In the genomic region with DNA sequence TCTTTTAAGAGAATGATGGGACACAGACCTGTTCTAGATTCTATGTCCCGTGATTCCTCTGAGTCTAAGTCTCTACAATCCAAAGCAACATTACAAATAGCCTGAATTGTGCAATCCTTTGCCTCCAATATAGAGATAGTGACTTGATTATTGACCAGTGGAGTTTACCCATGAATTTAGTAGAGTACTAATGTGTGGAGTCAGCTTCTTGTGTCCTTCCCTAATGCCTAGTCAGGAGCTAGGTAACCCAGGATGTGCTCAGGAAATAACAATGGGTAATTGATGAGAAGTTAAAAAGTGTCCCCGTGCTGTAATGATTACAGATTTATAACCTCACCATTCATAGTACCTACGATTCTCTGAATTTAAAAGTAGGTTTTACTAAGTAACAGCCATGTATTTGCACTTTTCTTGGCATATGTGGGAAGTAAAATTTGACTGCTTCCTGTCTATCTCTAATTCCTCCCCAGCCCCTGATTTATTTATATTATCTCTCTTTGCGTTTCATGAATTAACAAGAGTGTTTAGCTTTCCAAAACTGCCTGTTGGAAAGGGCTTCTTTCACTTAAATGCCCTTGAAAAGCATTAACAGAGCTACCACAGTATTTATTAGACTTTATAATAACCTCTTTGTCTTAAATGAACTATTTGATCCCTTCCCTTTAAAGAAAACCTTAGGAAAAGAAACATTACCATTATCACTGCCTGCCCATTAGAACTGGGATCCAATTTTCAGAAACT, we compare ENCODE assay signal across 14 cellular contexts. TPM values are rescaled to one million over a fixed set of nuclear protein-coding genes. Genes with fewer than 3 reads are reported as not detected.
DNase-seq lines count a peak whose midpoint lies in the region; ATAC-seq, FAIRE-seq and TF ChIP-seq lines count a peak whose summit lies in the region.
"Had no signal": no experiment of that assay in that cellular context is flagged by ENCODE, and none has a peak within 500 bp of the region (broad histone marks: within the 10 kb centered on the region; RNA-seq: fewer than 3 reads in every experiment).

No MANE protein-coding gene starts in this region.

- peak; percentile 24 for FAIRE-seq in islet of Langerhans (lab: Jason Lieb, UNC)
- FAIRE-seq: RCC 7860 had no signal

- WGBS in stomach, 5 donors, result 51 to 75% (median 56%) methylated on average over 4 of the region's 4 CpGs

- H3K4me3 ChIP-seq in stomach, result no peak overlapping the region

- no peak overlapping the region for H3K4me3 Mint-ChIP-seq in T-helper 2 cell treated with Interferon-gamma antibody and Interleukin-4, amounts not matched to agents 5 μg/mL and 100 μg/mL, for 36 hours
- H3K4me3 Mint-ChIP-seq in activated CD8-positive, alpha-beta T cell treated with anti-CD3 and anti-CD28 coated beads, Interleukin-2, amount 10 ng/mL, durations not matched to agents 7 days and 5 days, result peak overlapping the region; percentile 39

- ATAC-seq in activated CD8-positive, alpha-beta T cell treated with anti-CD3 and anti-CD28 coated beads, Interleukin-2, amount 10 ng/mL, durations not matched to agents 7 days and 5 days, result no peak
- ATAC-seq in HG03095 (IDR thresholded peaks at IDR 0.05; ENCODE audit: unreplicated experiment) (no peak), GM18867 (IDR thresholded peaks at IDR 0.05; ENCODE audit: unreplicated experiment) (no peak)

- H3K27me3 Mint-ChIP-seq in T-helper 2 cell treated with Interferon-gamma antibody and Interleukin-4, amounts not matched to agents 5 μg/mL and 100 μg/mL, for 36 hours (ENCODE audit: low read depth), result no peaks in the 10 kb centered on the region
- H3K27me3 Mint-ChIP-seq in activated CD8-positive, alpha-beta T cell treated with anti-CD3 and anti-CD28 coated beads, Interleukin-2, amount 10 ng/mL, durations not matched to agents 7 days and 5 days (ENCODE audit: low read depth), result no peaks in the 10 kb centered on the region

- H3K9me3 ChIP-seq in stomach, result no peaks in the 10 kb centered on the region
- H3K9me3 ChIP-seq: neutrophil had no signal

- peaks cover 65% of the 10 kb centered on the region for H3K36me3 Mint-ChIP-seq in T-helper 2 cell treated with Interferon-gamma antibody and Interleukin-4, amounts not matched to agents 5 μg/mL and 100 μg/mL, for 36 hours (ENCODE audit: low read depth)
- H3K36me3 Mint-ChIP-seq in activated CD8-positive, alpha-beta T cell treated with anti-CD3 and anti-CD28 coated beads, Interleukin-2, amount 10 ng/mL, durations not matched to agents 7 days and 5 days (ENCODE audit: low read depth), result peaks cover 89% of the 10 kb centered on the region

- no peak for DNase-seq in T-helper 2 cell treated with Interferon-gamma antibody and Interleukin-4, amounts not matched to agents 5 μg/mL and 100 μg/mL, for 36 hours (ENCODE audit: low spot score)
- DNase-seq in T-helper 2 cell, result no peak
- no peak for DNase-seq in activated CD8-positive, alpha-beta T cell treated with anti-CD3 and anti-CD28 coated beads, Interleukin-2, amount 10 ng/mL, durations not matched to agents 7 days and 5 days
- DNase-seq in stomach, result no peak
- DNase-seq in activated naive CD4-positive, alpha-beta T cell treated with anti-CD3 and anti-CD28 coated beads, Interleukin-2, amount 50 U/mL, for 16 hours, result no peak
- DNase-seq: foreskin fibroblast, Kasumi-1, NCI-H1930, NCI-H526 treated with DMSO at 0.1 percent for 48 hours had no signal

- peaks cover 57% of the 10 kb centered on the region for H3K4me1 Mint-ChIP-seq in T-helper 2 cell treated with Interferon-gamma antibody and Interleukin-4, amounts not matched to agents 5 μg/mL and 100 μg/mL, for 36 hours (ENCODE audit: low read depth)
- H3K4me1 Mint-ChIP-seq in activated CD8-positive, alpha-beta T cell treated with anti-CD3 and anti-CD28 coated beads, Interleukin-2, amount 10 ng/mL, durations not matched to agents 7 days and 5 days (ENCODE audit: low read depth), result peaks cover 92% of the 10 kb centered on the region

- no peaks in the 10 kb centered on the region for H3K9me3 Mint-ChIP-seq in T-helper 2 cell treated with Interferon-gamma antibody and Interleukin-4, amounts not matched to agents 5 μg/mL and 100 μg/mL, for 36 hours
- H3K9me3 Mint-ChIP-seq in activated CD8-positive, alpha-beta T cell treated with anti-CD3 and anti-CD28 coated beads, Interleukin-2, amount 10 ng/mL, durations not matched to agents 7 days and 5 days (ENCODE audit: insufficient read depth), result no peaks in the 10 kb centered on the region

- CTCF ChIA-PET in activated CD8-positive, alpha-beta T cell treated with anti-CD3 and anti-CD28 coated beads, Interleukin-2, amount 10 ng/mL, durations not matched to agents 7 days and 5 days (lab: Charles Lee), result interaction anchor here (0.6 to 3.5 kb wide), 14 partner anchors 11 to 294 kb away, joined by 3 to 18 read pairs (median 4); partner anchors contain the start of gene NEDD9

- intact Hi-C loops in stomach (cut with DNase I; ENCODE audit: low total_unique reads), result no loop called here

- no peak for TF ChIP-seq CTCF in stomach (IDR thresholded peaks at IDR 0.05)

- peaks cover 20 to 65% (median 30%) of the 10 kb centered on the region in 4 donors for H3K4me1 ChIP-seq in stomach

- peaks cover 6 to 61% (median 23%) of the 10 kb centered on the region in 4 donors for H3K36me3 ChIP-seq in stomach

- POLR2A ChIA-PET in activated CD8-positive, alpha-beta T cell treated with anti-CD3 and anti-CD28 coated beads, Interleukin-2, amount 10 ng/mL, durations not matched to agents 7 days and 5 days (lab: Charles Lee), result interaction anchor here (0.6 to 2.4 kb wide), 5 partner anchors 15 to 167 kb away, joined by 3 to 28 read pairs (median 10); partner anchors contain the start of gene NEDD9

- TF ChIP-seq POLR2A in stomach (IDR thresholded peaks at IDR 0.05), result no peak

- peak overlapping the region in 3 of 5 donors; percentile 40 to 69 (median 57) for H3K27ac ChIP-seq in stomach
- H3K27ac ChIP-seq: neutrophil had no signal

- TF ChIP-seq EP300 in stomach (IDR thresholded peaks at IDR 0.05), result no peak

- no peaks in the 10 kb centered on the region for H3K27me3 ChIP-seq in stomach
- H3K27me3 ChIP-seq: neutrophil had no signal

- peak overlapping the region; percentile 37 for H3K27ac Mint-ChIP-seq in T-helper 2 cell treated with Interferon-gamma antibody and Interleukin-4, amounts not matched to agents 5 μg/mL and 100 μg/mL, for 36 hours
- H3K27ac Mint-ChIP-seq in activated CD8-positive, alpha-beta T cell treated with anti-CD3 and anti-CD28 coated beads, Interleukin-2, amount 10 ng/mL, durations not matched to agents 7 days and 5 days, result peak overlapping the region; percentile 99

RNA-seq across cellular contexts. Expression of gene NEDD9, which starts 30.5 kb away (rescaled TPM):
- total RNA-seq in activated CD8-positive, alpha-beta T cell treated with anti-CD3 and anti-CD28 coated beads, Interleukin-2, amount 10 ng/mL, durations not matched to agents 7 days and 5 days, result 10 to 100 TPM; 64.9 to 69.5 TPM
- 10 to 100 TPM; 11.3 to 97.9 (median 48.2) TPM for total RNA-seq in stomach
- polyA plus RNA-seq in stomach, result 10 to 100 TPM in 1 of 3 donors, 1 to 10 TPM in 2; 4.2 to 19.6 (median 9.2) TPM
